Comparison of ENCODE assay signal across 18 cellular contexts in the genomic region with DNA sequence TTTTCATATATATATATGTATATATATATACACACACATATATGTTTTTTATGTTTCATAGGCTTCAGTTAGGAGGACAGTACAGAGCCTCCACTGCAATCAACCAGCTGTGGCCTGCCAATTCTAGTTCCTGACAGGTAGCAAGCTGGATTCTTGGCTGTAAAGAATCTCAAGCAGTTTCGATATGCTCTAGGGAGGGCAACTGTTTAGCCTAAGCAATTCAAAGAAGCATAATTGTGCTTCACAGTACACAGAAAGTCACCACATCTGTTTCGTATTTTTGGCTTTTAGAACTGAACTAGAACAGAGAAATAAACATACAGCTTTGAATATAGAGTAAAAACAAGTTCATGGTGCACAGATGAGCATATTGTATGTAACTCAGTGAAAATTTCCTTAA.
"Had no signal": no experiment of that assay in that cellular context is flagged by ENCODE, and none has a peak within 500 bp of the region (broad histone marks: within the 10 kb centered on the region; RNA-seq: fewer than 3 reads in every experiment).

No MANE protein-coding gene starts in this region.

- H3K27ac ChIP-seq: colonic mucosa, foreskin keratinocyte, left ventricle myocardium inferior, lower lobe of right lung, neutrophil, right atrium auricular region, sigmoid colon had no signal

- H3K4me1 ChIP-seq: colonic mucosa, foreskin keratinocyte, left ventricle myocardium inferior, lower lobe of right lung, right atrium auricular region, sigmoid colon had no signal

- H3K9me3 ChIP-seq: colonic mucosa, left ventricle myocardium inferior, lower lobe of right lung, neutrophil, right atrium auricular region had no signal

- DNase-seq: colonic mucosa; effector CD4-positive, alpha-beta T cell; endodermal cell; erythroblast; foreskin keratinocyte; kidney; left cardiac atrium; left ventricle myocardium inferior; lower lobe of right lung; mesenchymal stem cell; midbrain; sigmoid colon; stimulated activated CD4-positive, alpha-beta T cell treated with anti-CD3 and anti-CD28 coated beads, Interleukin-2, amount 100 ng/mL, for 48 hours; stimulated activated naive CD4-positive, alpha-beta T cell treated with Interleukin-2 at 50 U/mL for 16 hours had no signal

- H3K4me3 ChIP-seq: colonic mucosa, left ventricle myocardium inferior, lower lobe of right lung, right atrium auricular region, sigmoid colon, smooth muscle cell had no signal

- ATAC-seq: foreskin keratinocyte; left cardiac atrium; lower lobe of right lung; natural killer cell treated with Interleukin-12 subunit alpha and Interleukin-12 subunit beta and Interleukin-15 and Interleukin-18, amount 100 ng/mL, for 72 hours had no signal

- H3K36me3 ChIP-seq: colonic mucosa, left ventricle myocardium inferior, lower lobe of right lung, neutrophil, right atrium auricular region, sigmoid colon had no signal

- H3K27me3 ChIP-seq: colonic mucosa, foreskin keratinocyte, neutrophil, right atrium auricular region, sigmoid colon had no signal
